Comparison of ENCODE assay signal across 9 cellular contexts in genomic region chr19:5128251-5128931, GRCh38.
A peak's percentile ranks its signal among the peaks of the same experiment; 100 is the strongest.
DNase-seq lines count a peak whose midpoint lies in the region; ATAC-seq and TF ChIP-seq lines count a peak whose summit lies in the region.
"Had no signal": no experiment of that assay in that cellular context is flagged by ENCODE, and none has a peak within 500 bp of the region (broad histone marks: within the 10 kb centered on the region; RNA-seq: fewer than 3 reads in every experiment).

No MANE protein-coding gene starts in this region.

- H3K4me3 Mint-ChIP-seq in stimulated activated naive B cell treated with anti-CD40 and anti-IgM and Interleukin-4, amounts not matched to agents 10 μg/mL and 1 μg/mL and 100 μg/mL, for 72 hours: peak overlapping the region; percentile 75 to 78

- H3K36me3 Mint-ChIP-seq in stimulated activated naive B cell treated with anti-CD40 and anti-IgM and Interleukin-4, amounts not matched to agents 10 μg/mL and 1 μg/mL and 100 μg/mL, for 72 hours: peaks cover 23 to 37% of the 10 kb centered on the region in 2 donors

- 9% methylated on average over 25 of the region's 25 CpGs; no CpG with 5 or more reads in 1 of the 2 donors for WGBS in body of pancreas, 2 donors

- H3K36me3 ChIP-seq in H7 (replicated peaks; ENCODE audit: control insufficient read depth, insufficient read depth, low read length) (no peaks in the 10 kb centered on the region; the same call in 1 of the 2 replicates), body of pancreas (replicated peaks in 1 of 2; ENCODE audit: insufficient read depth in 1 of 2, low read depth in 2 of 2) (no peaks in the 10 kb centered on the region)

- intact Hi-C loops in body of pancreas (cut with DNase I): no loop called here

- H3K4me3 ChIP-seq in H7 (ENCODE audit: insufficient read depth, low read depth, low read length): no peak overlapping the region
- no peak overlapping the region for H3K4me3 ChIP-seq in body of pancreas

- H3K9me3 Mint-ChIP-seq in stimulated activated naive B cell treated with anti-CD40 and anti-IgM and Interleukin-4, amounts not matched to agents 10 μg/mL and 1 μg/mL and 100 μg/mL, for 72 hours: no peaks in the 10 kb centered on the region

- peak overlapping the region; percentile 69 to 87 (median 84) for H3K27ac ChIP-seq in body of pancreas

- TF ChIP-seq POLR2A in body of pancreas (IDR thresholded peaks at IDR 0.05): peak; percentile 17 to 70 (median 66)

- peaks cover 73% of the 10 kb centered on the region for H3K4me1 ChIP-seq in body of pancreas

- peak overlapping the region; percentile 98 for H3K27ac Mint-ChIP-seq in stimulated activated naive B cell treated with anti-CD40 and anti-IgM and Interleukin-4, amounts not matched to agents 10 μg/mL and 1 μg/mL and 100 μg/mL, for 72 hours

- no peak for TF ChIP-seq CTCF in body of pancreas (IDR thresholded peaks at IDR 0.05)

- H3K4me1 Mint-ChIP-seq in stimulated activated naive B cell treated with anti-CD40 and anti-IgM and Interleukin-4, amounts not matched to agents 10 μg/mL and 1 μg/mL and 100 μg/mL, for 72 hours: peaks cover 62 to 94% of the 10 kb centered on the region in 2 donors

- peak; percentile 91 for DNase-seq in H7
- peak; percentile 92 to 96 (median 92) for DNase-seq in body of pancreas
- no peak for DNase-seq in left lobe of liver (ENCODE audit: low spot score)
- no peak for DNase-seq in stimulated activated naive B cell treated with anti-CD40 and anti-IgM and Interleukin-4, amounts not matched to agents 10 μg/mL and 1 μg/mL and 100 μg/mL, for 72 hours
- DNase-seq in activated CD8-positive, alpha-beta memory T cell treated with anti-CD3 and anti-CD28 coated beads, Interleukin-2, amount 50 U/mL, for 48 hours: no peak
- DNase-seq: NCI-H748 treated with DMSO at 0.1 percent for 48 hours had no signal

- H3K27me3 Mint-ChIP-seq in stimulated activated naive B cell treated with anti-CD40 and anti-IgM and Interleukin-4, amounts not matched to agents 10 μg/mL and 1 μg/mL and 100 μg/mL, for 72 hours: no peaks in the 10 kb centered on the region

- ATAC-seq in body of pancreas (peak; percentile 90), left lobe of liver (peak; percentile 64), GM19023 (IDR thresholded peaks at IDR 0.05; ENCODE audit: unreplicated experiment) (no peak), HG02885 (IDR thresholded peaks at IDR 0.05; ENCODE audit: poor library complexity, unreplicated experiment) (no peak), HG03565 (IDR thresholded peaks at IDR 0.05; ENCODE audit: unreplicated experiment) (no peak)
- ATAC-seq in stimulated activated naive B cell treated with anti-CD40 and anti-IgM and Interleukin-4, amounts not matched to agents 10 μg/mL and 1 μg/mL and 100 μg/mL, for 72 hours (replicated peaks): no peak

- H3K27me3 ChIP-seq in H7 (ENCODE audit: control insufficient read depth, insufficient read depth, low read length) (no peaks in the 10 kb centered on the region), body of pancreas (no peaks in the 10 kb centered on the region)

- H3K9me3 ChIP-seq in body of pancreas: no peaks in the 10 kb centered on the region

Comparison
In these comparisons a context has a peak if more than half of its experiments do, and no peak if none do; other contexts are left out.
1. DNase-seq: peak in H7 (single experiment) and body of pancreas (4 of 4); none in left lobe of liver (single experiment), stimulated activated naive B cell treated with anti-CD40 and anti-IgM and Interleukin-4, amounts not matched to agents 10 μg/mL and 1 μg/mL and 100 μg/mL, for 72 hours (single experiment) and activated CD8-positive, alpha-beta memory T cell treated with anti-CD3 and anti-CD28 coated beads, Interleukin-2, amount 50 U/mL, for 48 hours (single experiment).
2. ATAC-seq: peak in body of pancreas (single experiment) and left lobe of liver (single experiment); none in stimulated activated naive B cell treated with anti-CD40 and anti-IgM and Interleukin-4, amounts not matched to agents 10 μg/mL and 1 μg/mL and 100 μg/mL, for 72 hours (0 of 2), GM19023 (single experiment), HG02885 (single experiment) and HG03565 (single experiment).